ENCODE assay signal across 14 cellular contexts in the genomic region with DNA sequence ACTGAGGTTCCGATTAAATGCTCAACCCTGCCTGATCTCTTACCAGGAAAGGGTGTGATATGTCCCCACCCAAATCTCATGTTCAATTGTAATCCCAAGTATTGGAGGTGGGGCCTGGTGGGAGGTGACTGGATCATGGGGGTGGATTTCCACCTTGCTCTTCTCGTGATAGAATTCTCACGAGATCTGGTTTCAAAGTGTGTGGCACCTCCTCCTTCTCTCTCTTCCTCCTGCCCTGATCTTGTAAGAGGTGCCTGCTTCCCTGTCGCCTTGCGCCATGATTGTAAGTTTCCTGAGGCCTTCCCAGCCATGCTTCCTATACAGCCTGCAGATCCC. TPM values are rescaled to one million over a fixed set of nuclear protein-coding genes. Genes with fewer than 3 reads are reported as not detected.
A peak's percentile ranks its signal among the peaks of the same experiment; 100 is the strongest.
DNase-seq lines count a peak whose midpoint lies in the region; ATAC-seq, FAIRE-seq and TF ChIP-seq lines count a peak whose summit lies in the region.
"Had no signal": no experiment of that assay in that cellular context is flagged by ENCODE, and none has a peak within 500 bp of the region (broad histone marks: within the 10 kb centered on the region; RNA-seq: fewer than 3 reads in every experiment).

No MANE protein-coding gene starts in this region.

- peaks cover 32% of the 10 kb centered on the region for H3K4me1 ChIP-seq in effector memory CD4-positive, alpha-beta T cell (ENCODE audit: control insufficient read depth, insufficient read depth, low read length, poor library complexity, severe bottlenecking)
- H3K4me1 ChIP-seq in left lung = peaks cover 0 to 12% of the 10 kb centered on the region in 2 donors

- H3K4me3 ChIP-seq in effector memory CD4-positive, alpha-beta T cell (ENCODE audit: insufficient read depth, low read depth, low read length, poor library complexity, severe bottlenecking) = no peak overlapping the region
- H3K4me3 ChIP-seq in left lung = no peak overlapping the region

- no peaks in the 10 kb centered on the region for H3K27me3 ChIP-seq in effector memory CD4-positive, alpha-beta T cell (replicated peaks; ENCODE audit: control insufficient read depth, insufficient read depth, low read length, poor library complexity, severe bottlenecking)
- H3K27me3 ChIP-seq in left lung = no peaks in the 10 kb centered on the region

- no peak overlapping the region for H3K4me3 Mint-ChIP-seq in natural killer cell
- H3K4me3 Mint-ChIP-seq in natural killer cell treated with Interleukin-12 subunit alpha and Interleukin-12 subunit beta and Interleukin-15 and Interleukin-18, amount 100 ng/mL, for 72 hours = no peak overlapping the region

- peak overlapping the region; percentile 22 for H3K27ac ChIP-seq in effector memory CD4-positive, alpha-beta T cell (ENCODE audit: insufficient read depth, low read length, poor library complexity, severe bottlenecking)
- no peak overlapping the region for H3K27ac ChIP-seq in left lung

- peaks cover 30 to 45% of the 10 kb centered on the region in 2 donors for H3K4me1 Mint-ChIP-seq in natural killer cell
- H3K4me1 Mint-ChIP-seq in natural killer cell treated with Interleukin-12 subunit alpha and Interleukin-12 subunit beta and Interleukin-15 and Interleukin-18, amount 100 ng/mL, for 72 hours (ENCODE audit: low read depth in 2 of 2) = peaks cover 24 to 31% of the 10 kb centered on the region in 2 donors

- TF ChIP-seq CTCF in natural killer cell (IDR thresholded peaks at IDR 0.05) (no peak), left lung (IDR thresholded peaks at IDR 0.05) (no peak), D721Med (IDR thresholded peaks at IDR 0.05; ENCODE audit: insufficient read depth, missing control alignments) (no peak)

- intact Hi-C loops in natural killer cell (cut with micrococcal nuclease) (no loop called here), left lung (cut with DNase I) (no loop called here)

- no peaks in the 10 kb centered on the region for H3K36me3 ChIP-seq in effector memory CD4-positive, alpha-beta T cell (ENCODE audit: control insufficient read depth, insufficient read depth, low read length)
- no peaks in the 10 kb centered on the region for H3K36me3 ChIP-seq in left lung

- ATAC-seq in natural killer cell (no peak), left lung (no peak), GM18517 (IDR thresholded peaks at IDR 0.05; ENCODE audit: unreplicated experiment) (no peak)
- no peak for ATAC-seq in natural killer cell treated with Interleukin-12 subunit alpha and Interleukin-12 subunit beta and Interleukin-15 and Interleukin-18, amount 100 ng/mL, for 72 hours

- no peaks in the 10 kb centered on the region for H3K9me3 ChIP-seq in effector memory CD4-positive, alpha-beta T cell (ENCODE audit: control insufficient read depth, low read length)
- H3K9me3 ChIP-seq in left lung = no peaks in the 10 kb centered on the region

- FAIRE-seq in D721Med (lab: Jason Lieb, UNC) = no peak
- FAIRE-seq: H1 had no signal

- no peaks in the 10 kb centered on the region for H3K36me3 Mint-ChIP-seq in natural killer cell
- H3K36me3 Mint-ChIP-seq in natural killer cell treated with Interleukin-12 subunit alpha and Interleukin-12 subunit beta and Interleukin-15 and Interleukin-18, amount 100 ng/mL, for 72 hours = no peaks in the 10 kb centered on the region

- H3K27me3 Mint-ChIP-seq in natural killer cell (ENCODE audit: low read depth in 2 of 2) = peaks cover 15 to 20% of the 10 kb centered on the region in 2 donors
- H3K27me3 Mint-ChIP-seq in natural killer cell treated with Interleukin-12 subunit alpha and Interleukin-12 subunit beta and Interleukin-15 and Interleukin-18, amount 100 ng/mL, for 72 hours = peaks cover 6 to 12% of the 10 kb centered on the region in 2 donors

- no peak for DNase-seq in natural killer cell
- DNase-seq in natural killer cell treated with Interleukin-12 subunit alpha and Interleukin-12 subunit beta and Interleukin-15 and Interleukin-18, amount 100 ng/mL, for 72 hours (ENCODE audit: low spot score) = no peak
- peak; percentile 96 for DNase-seq in NCI-H2107 treated with DMSO at 0.1 percent for 48 hours (lab: John Stamatoyannopoulos, UW; ENCODE audit: unreplicated experiment)
- DNase-seq in effector memory CD4-positive, alpha-beta T cell = no peak
- no peak for DNase-seq in HT-29 (ENCODE audit: low spot score)
- DNase-seq in left lung = no peak
- no peak for DNase-seq in D721Med (ENCODE audit: insufficient read length, low spot score)
- DNase-seq: IMR-90, nucleus accumbens had no signal

- peak overlapping the region; percentile 13 to 55 for H3K27ac Mint-ChIP-seq in natural killer cell
- H3K27ac Mint-ChIP-seq in natural killer cell treated with Interleukin-12 subunit alpha and Interleukin-12 subunit beta and Interleukin-15 and Interleukin-18, amount 100 ng/mL, for 72 hours = no peak overlapping the region

- H3K9me3 Mint-ChIP-seq in natural killer cell = no peaks in the 10 kb centered on the region
- no peaks in the 10 kb centered on the region for H3K9me3 Mint-ChIP-seq in natural killer cell treated with Interleukin-12 subunit alpha and Interleukin-12 subunit beta and Interleukin-15 and Interleukin-18, amount 100 ng/mL, for 72 hours

RNA-seq across cellular contexts. Expression of gene RSPH1, which starts 34.9 kb away (rescaled TPM):
- total RNA-seq in natural killer cell (under 1 TPM in 1 of 3 donors, not detected in 2; 0.16 TPM), left lung (10 to 100 TPM in 1 of 2 donors, under 1 TPM in 1; 0.73 to 10.7 TPM)
- total RNA-seq in natural killer cell treated with Interleukin-12 subunit alpha and Interleukin-12 subunit beta and Interleukin-15 and Interleukin-18, amount 100 ng/mL, for 72 hours = under 1 TPM in 1 of 2 donors, not detected in 1; 0.25 TPM
- 1.9 and 2.7 TPM in 2 replicates for total RNA-seq in HT-29 (2014; rRNA removed; shearing (Covaris generic))
- total RNA-seq: dermis microvascular lymphatic vessel endothelial cell, fibroblast of villous mesenchyme, H1, IMR-90 had no signal

RNA-seq across cellular contexts. Expression of gene SLC37A1, which starts 52.5 kb away (rescaled TPM):
- total RNA-seq in natural killer cell = 10 to 100 TPM; 24.8 to 25.8 (median 25.3) TPM
- 10 to 100 TPM; 17.2 to 22.5 TPM for total RNA-seq in natural killer cell treated with Interleukin-12 subunit alpha and Interleukin-12 subunit beta and Interleukin-15 and Interleukin-18, amount 100 ng/mL, for 72 hours
- 96.0 and 102 TPM in 2 replicates for total RNA-seq in HT-29 (2014; rRNA removed; shearing (Covaris generic))
- total RNA-seq in left lung = 10 to 100 TPM; 22.4 to 26.8 TPM

RNA-seq across cellular contexts. Expression of gene UBASH3A, which starts 57.5 kb away (rescaled TPM):
- total RNA-seq in natural killer cell (1 to 10 TPM in 2 of 3 donors, under 1 TPM in 1; 0.66 to 5.0 (median 2.0) TPM), left lung (1 to 10 TPM in 1 of 2 donors, under 1 TPM in 1; 0.67 to 1.3 TPM)
- total RNA-seq in natural killer cell treated with Interleukin-12 subunit alpha and Interleukin-12 subunit beta and Interleukin-15 and Interleukin-18, amount 100 ng/mL, for 72 hours = 1 to 10 TPM; 1.7 to 9.2 TPM
- total RNA-seq in HT-29 (2014; rRNA removed; shearing (Covaris generic)) = not detected in 2 replicates
- total RNA-seq: dermis microvascular lymphatic vessel endothelial cell, fibroblast of villous mesenchyme, H1, IMR-90, kidney epithelial cell had no signal

Comparison
In these comparisons a context has a peak if more than half of its experiments do, and no peak if none do; other contexts are left out.
1. H3K27ac Mint-ChIP-seq: peak in natural killer cell (2 of 2); none in natural killer cell treated with Interleukin-12 subunit alpha and Interleukin-12 subunit beta and Interleukin-15 and Interleukin-18, amount 100 ng/mL, for 72 hours (0 of 2).